18 cellular contexts compared by ENCODE assay signal in genomic region chr12:119613319-119613936, GRCh38. TPM values are rescaled to one million over a fixed set of nuclear protein-coding genes. Genes with fewer than 3 reads are reported as not detected.
A peak's percentile ranks its signal among the peaks of the same experiment; 100 is the strongest.
DNase-seq lines count a peak whose midpoint lies in the region; ATAC-seq, FAIRE-seq and TF ChIP-seq lines count a peak whose summit lies in the region.
"Had no signal": no experiment of that assay in that cellular context is flagged by ENCODE, and none has a peak within 500 bp of the region (broad histone marks: within the 10 kb centered on the region; RNA-seq: fewer than 3 reads in every experiment).

No MANE protein-coding gene starts in this region.

- H3K27me3 ChIP-seq in stomach (no peaks in the 10 kb centered on the region), spleen (replicated peaks in 1 of 7) (peaks cover 0 to 10% (median 0%) of the 10 kb centered on the region in 7 donors)
- H3K27me3 ChIP-seq: upper lobe of left lung had no signal

- H3K9me3 Mint-ChIP-seq in natural killer cell = no peaks in the 10 kb centered on the region

- peak overlapping the region in 1 of 5 donors; percentile 8 for H3K27ac ChIP-seq in stomach
- H3K27ac ChIP-seq in spleen = no peak overlapping the region
- H3K27ac ChIP-seq: KMS-11, upper lobe of left lung had no signal

- FAIRE-seq in RCC 7860 (lab: Jason Lieb, UNC) = no peak
- FAIRE-seq: D721Med had no signal

- no peaks in the 10 kb centered on the region for H3K4me1 ChIP-seq in stomach
- no peaks in the 10 kb centered on the region for H3K4me1 ChIP-seq in spleen
- H3K4me1 ChIP-seq: upper lobe of left lung had no signal

- no peak overlapping the region for H3K4me3 Mint-ChIP-seq in natural killer cell

- intact Hi-C loops in stomach (cut with DNase I; ENCODE audit: low total_unique reads) = no loop called here
- intact Hi-C loops in natural killer cell (cut with micrococcal nuclease) = no loop called here
- intact Hi-C loops in spleen (cut with DNase I; ENCODE audit: low total_unique reads) = no loop called here

- no peak overlapping the region for H3K4me3 ChIP-seq in fibroblast of mammary gland (ENCODE audit: control insufficient read depth, low read depth, low read length)
- H3K4me3 ChIP-seq in stomach = no peak overlapping the region
- H3K4me3 ChIP-seq in spleen = no peak overlapping the region
- H3K4me3 ChIP-seq: upper lobe of left lung had no signal

- H3K9me3 ChIP-seq in stomach (peaks cover 0 to 10% (median 5%) of the 10 kb centered on the region in 4 donors), spleen (peaks cover 0 to 23% (median 11%) of the 10 kb centered on the region in 8 donors)
- H3K9me3 ChIP-seq: upper lobe of left lung had no signal

- H3K36me3 Mint-ChIP-seq in natural killer cell = no peaks in the 10 kb centered on the region

- no peak overlapping the region for H3K27ac Mint-ChIP-seq in natural killer cell

- DNase-seq in NCI-H748 (lab: John Stamatoyannopoulos, UW; ENCODE audit: unreplicated experiment) (peak; percentile 40), NCI-H748 treated with DMSO at 0.1 percent for 48 hours (lab: John Stamatoyannopoulos, UW) (no peak), RCC 7860 (ENCODE audit: low spot score) (peak; percentile 24), fibroblast of mammary gland (ENCODE audit: low read depth) (peak; percentile 53), stomach (peak; percentile 35), natural killer cell (no peak), spleen (no peak)
- DNase-seq: activated CD4-positive, alpha-beta T cell treated with anti-CD3 and anti-CD28 coated beads, Interleukin-2, amount 50 U/mL, for 48 hours; activated gamma-delta T cell; mammary epithelial cell; NCI-H2107; stimulated activated CD4-positive, alpha-beta T cell treated with anti-CD3 and anti-CD28 coated beads, Interleukin-15, amount 100 ng/mL, for 24 hours; stimulated activated CD8-positive, alpha-beta memory T cell treated with anti-CD3 and anti-CD28 coated beads, Interleukin-4, amount 100 ng/mL, for 48 hours; T1000 had no signal

- peaks cover 12 to 28% of the 10 kb centered on the region in 2 donors for H3K27me3 Mint-ChIP-seq in natural killer cell (ENCODE audit: low read depth in 2 of 2)

- 42 to 57% (median 52%) methylated on average over 9 of the region's 9 CpGs for WGBS in stomach, 5 donors
- WGBS in spleen, 5 donors = 74 to 90% (median 85%) methylated on average over 9 of the region's 9 CpGs

- ATAC-seq in natural killer cell = no peak
- ATAC-seq in GM21447 (IDR thresholded peaks at IDR 0.05; ENCODE audit: unreplicated experiment) = no peak

- TF ChIP-seq EP300 in stomach (IDR thresholded peaks at IDR 0.05) = no peak

- TF ChIP-seq POLR2A in stomach (IDR thresholded peaks at IDR 0.05) (no peak), spleen (IDR thresholded peaks at IDR 0.05) (no peak)

- H3K4me1 Mint-ChIP-seq in natural killer cell = no peaks in the 10 kb centered on the region

- H3K36me3 ChIP-seq in stomach (no peaks in the 10 kb centered on the region), spleen (no peaks in the 10 kb centered on the region)
- H3K36me3 ChIP-seq: upper lobe of left lung had no signal

- TF ChIP-seq CTCF in fibroblast of mammary gland (conservative IDR thresholded peaks at IDR 0.05; ENCODE audit: control insufficient read depth, insufficient read depth, low read depth, low read length) = no peak
- TF ChIP-seq CTCF in stomach (IDR thresholded peaks at IDR 0.05) = no peak
- TF ChIP-seq CTCF in natural killer cell (IDR thresholded peaks at IDR 0.05) = no peak
- TF ChIP-seq CTCF in spleen (IDR thresholded peaks at IDR 0.05 in 8 of 11, conservative IDR thresholded peaks at IDR 0.05 in 3 of 11) = no peak

RNA-seq across cellular contexts. Expression of gene TMEM233, which starts 19.9 kb away (rescaled TPM):
- total RNA-seq in stomach (under 1 TPM in 1 of 5 donors, not detected in 4; 0.18 TPM), natural killer cell (not detected), spleen (under 1 TPM in 6 of 7 donors, not detected in 1; 0.26 to 0.74 (median 0.43) TPM)
- polyA plus RNA-seq in stomach (under 1 TPM; 0.10 to 0.92 (median 0.25) TPM), spleen (under 1 TPM; 0.15 to 0.39 (median 0.22) TPM)
- total RNA-seq: mammary epithelial cell had no signal
- polyA plus RNA-seq: mammary epithelial cell had no signal

RNA-seq across cellular contexts. Expression of gene PRKAB1, which starts 54.5 kb away (rescaled TPM):
- total RNA-seq in stomach (100 to 1,000 TPM in 1 of 5 donors, 10 to 100 TPM in 4; 22.6 to 143 (median 53.6) TPM), natural killer cell (10 to 100 TPM; 21.8 to 34.6 (median 23.5) TPM), spleen (10 to 100 TPM; 40.7 to 69.2 (median 47.4) TPM)
- polyA plus RNA-seq in stomach (10 to 100 TPM; 30.7 to 53.6 (median 45.8) TPM), spleen (10 to 100 TPM; 28.3 to 42.1 (median 39.4) TPM)

Comparison
In these comparisons a context has a peak if more than half of its experiments do, and no peak if none do; other contexts are left out.
1. DNase-seq: peak in NCI-H748 (single experiment), RCC 7860 (single experiment), fibroblast of mammary gland (single experiment) and stomach (single experiment); none in NCI-H748 treated with DMSO at 0.1 percent for 48 hours (single experiment), natural killer cell (single experiment) and spleen (single experiment).